8 cellular contexts compared by ENCODE assay signal in the genomic region with DNA sequence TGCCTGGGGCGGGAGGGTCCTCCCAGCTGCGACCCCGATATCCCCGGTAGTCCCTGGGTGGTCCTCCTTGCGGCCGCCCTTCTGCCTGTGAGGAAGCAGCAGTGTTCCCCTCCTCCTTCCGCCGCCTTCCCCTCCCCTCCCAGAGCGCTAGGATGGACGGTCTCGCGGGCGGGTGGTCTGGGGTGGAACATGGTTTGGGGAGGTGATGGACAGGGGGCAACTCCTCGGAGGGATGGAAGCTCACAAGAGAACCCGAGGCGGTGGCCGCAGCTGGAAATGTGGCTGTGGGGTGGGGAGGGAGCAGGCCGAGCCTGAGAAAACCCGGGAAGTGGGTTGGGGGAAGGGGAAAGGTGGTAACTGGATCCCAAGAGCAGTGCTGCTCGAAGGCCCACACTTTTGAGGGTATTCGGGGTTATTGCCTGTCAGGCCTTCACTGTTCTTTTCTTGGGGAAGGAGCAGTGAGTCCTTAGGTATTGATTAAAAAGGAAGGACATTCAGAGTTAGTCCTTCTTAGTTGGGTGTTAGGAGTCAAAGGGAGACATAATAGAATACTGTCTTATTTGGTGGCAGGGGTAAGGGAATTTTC. TPM values are rescaled to one million over a fixed set of nuclear protein-coding genes. Genes with fewer than 3 reads are reported as not detected.
DNase-seq lines count a peak whose midpoint lies in the region; ATAC-seq and TF ChIP-seq lines count a peak whose summit lies in the region.

No MANE protein-coding gene starts in this region.

- in situ Hi-C loops in brain microvascular endothelial cell (cut with HindIII; ENCODE audit: low pct_ligation_motif_present, low sequenced_read_pairs), result no loop called here

- H2AFZ ChIP-seq in smooth muscle cell (ENCODE audit: low read depth), result peak overlapping the region; percentile 74

- H3K9me3 ChIP-seq in smooth muscle cell (replicated peaks; ENCODE audit: low read depth), result no peaks in the 10 kb centered on the region

- H4K20me1 ChIP-seq in smooth muscle cell (ENCODE audit: low read depth), result peaks cover 49% of the 10 kb centered on the region

- peak overlapping the region; percentile 96 for H3K4me3 ChIP-seq in brain microvascular endothelial cell (ENCODE audit: low read depth, low read length)
- H3K4me3 ChIP-seq in smooth muscle cell, result peak overlapping the region; percentile 98

- H3K36me3 ChIP-seq in brain microvascular endothelial cell (replicated peaks) (peaks cover 2% of the 10 kb centered on the region), smooth muscle cell (ENCODE audit: low read depth) (no peaks in the 10 kb centered on the region)

- H3K27ac ChIP-seq in brain microvascular endothelial cell, result peak overlapping the region; percentile 94
- H3K27ac ChIP-seq in smooth muscle cell (ENCODE audit: low read depth), result peak overlapping the region; percentile 90

- ATAC-seq in GM18867 (IDR thresholded peaks at IDR 0.05; ENCODE audit: unreplicated experiment) (peak; percentile 31), HG03159 (IDR thresholded peaks at IDR 0.05; ENCODE audit: unreplicated experiment) (peak; percentile 21), HG03196 (IDR thresholded peaks at IDR 0.05; ENCODE audit: unreplicated experiment) (no peak)

- DNase-seq in AG08395 (ENCODE audit: low spot score) (peak; percentile 18), RKO (ENCODE audit: low spot score) (peak; percentile 72), brain microvascular endothelial cell (no peak), iPS-NIHi7 (ENCODE audit: extremely low spot score) (peak; percentile 43), smooth muscle cell (lab: John Stamatoyannopoulos, UW; ENCODE audit: unreplicated experiment) (peak; percentile 46)

- WGBS in smooth muscle cell (ENCODE audit: low lambda C conversion rate), result 1% methylated on average over 17 of the region's 21 CpGs

- TF ChIP-seq CTCF in brain microvascular endothelial cell (IDR thresholded peaks at IDR 0.05; ENCODE audit: low read depth, low read length, missing control alignments) (peak; percentile 13), smooth muscle cell (IDR thresholded peaks at IDR 0.05; ENCODE audit: borderline replicate concordance, insufficient read depth, poor library complexity, severe bottlenecking) (no peak)

- H3K79me2 ChIP-seq in smooth muscle cell (ENCODE audit: low read depth), result peaks cover 56% of the 10 kb centered on the region

- H3K9ac ChIP-seq in smooth muscle cell (ENCODE audit: low read depth), result peak overlapping the region; percentile 94

- H3K4me1 ChIP-seq in smooth muscle cell (ENCODE audit: low read depth), result peaks cover 25% of the 10 kb centered on the region

- peaks cover 5% of the 10 kb centered on the region for H3F3A ChIP-seq in smooth muscle cell (ENCODE audit: low read depth)

- H3K4me2 ChIP-seq in smooth muscle cell, result peak overlapping the region; percentile 95

- no peaks in the 10 kb centered on the region for H3K27me3 ChIP-seq in brain microvascular endothelial cell (replicated peaks)
- H3K27me3 ChIP-seq in smooth muscle cell (ENCODE audit: low read depth), result no peaks in the 10 kb centered on the region

RNA-seq across cellular contexts. Expression of gene UBE2K, which starts 0.6 kb away (rescaled TPM):
- total RNA-seq in smooth muscle cell, result 25.8 and 32.4 TPM in 2 replicates
- polyA plus RNA-seq in smooth muscle cell, result 84.1 and 118 TPM in 2 replicates

RNA-seq across cellular contexts. Expression of gene SMIM14, which starts 59.9 kb away (rescaled TPM):
- 45.0 and 55.9 TPM in 2 replicates for total RNA-seq in smooth muscle cell
- 47.4 and 48.0 TPM in 2 replicates for polyA plus RNA-seq in smooth muscle cell
